In genomic region chr13:78719367-78719766, GRCh38 we compare ENCODE assay signal across 19 cellular contexts.
"Had no signal": no experiment of that assay in that cellular context is flagged by ENCODE, and none has a peak within 500 bp of the region (broad histone marks: within the 10 kb centered on the region; RNA-seq: fewer than 3 reads in every experiment).

No MANE protein-coding gene starts in this region.

- H3K4me1 ChIP-seq: SJSA1 had no signal

- H3K9me3 Mint-ChIP-seq: T-helper 1 cell treated with Interleukin-12 subunit alpha and Interleukin-12 subunit beta and Interleukin-4 antibody, amounts not matched to agents 30 μg/mL and 1 μg/mL, for 36 hours had no signal

- H3K9me3 ChIP-seq: SJSA1 had no signal

- H3K4me3 ChIP-seq: SJSA1, SK-N-MC had no signal

- H3K27ac Mint-ChIP-seq: T-helper 1 cell treated with Interleukin-12 subunit alpha and Interleukin-12 subunit beta and Interleukin-4 antibody, amounts not matched to agents 30 μg/mL and 1 μg/mL, for 36 hours had no signal

- H3K27me3 ChIP-seq: SJSA1 had no signal

- DNase-seq: KBM-7, NCI-H1092, NCI-H1105 treated with DMSO at 0.1 percent for 48 hours, NCI-H1417 treated with DMSO at 0.1 percent for 48 hours, NCI-H146, NCI-H1694 treated with DMSO at 0.1 percent for 48 hours, NCI-H1930, NCI-H2081, NCI-H2107, NCI-H2227 treated with DMSO at 0.1 percent for 48 hours, NCI-H524, NCI-H526 treated with DMSO at 0.1 percent for 48 hours, NCI-H748 treated with DMSO at 0.1 percent for 48 hours, Right ventricle myocardium superior, RPMI8226, SIG-M5 had no signal

- H3K27ac ChIP-seq: SJSA1, SK-N-MC had no signal

- H3K36me3 ChIP-seq: SJSA1 had no signal

- H3K4me3 Mint-ChIP-seq: T-helper 1 cell treated with Interleukin-12 subunit alpha and Interleukin-12 subunit beta and Interleukin-4 antibody, amounts not matched to agents 30 μg/mL and 1 μg/mL, for 36 hours had no signal
